1 cellular context compared by ENCODE assay signal in the genomic region with DNA sequence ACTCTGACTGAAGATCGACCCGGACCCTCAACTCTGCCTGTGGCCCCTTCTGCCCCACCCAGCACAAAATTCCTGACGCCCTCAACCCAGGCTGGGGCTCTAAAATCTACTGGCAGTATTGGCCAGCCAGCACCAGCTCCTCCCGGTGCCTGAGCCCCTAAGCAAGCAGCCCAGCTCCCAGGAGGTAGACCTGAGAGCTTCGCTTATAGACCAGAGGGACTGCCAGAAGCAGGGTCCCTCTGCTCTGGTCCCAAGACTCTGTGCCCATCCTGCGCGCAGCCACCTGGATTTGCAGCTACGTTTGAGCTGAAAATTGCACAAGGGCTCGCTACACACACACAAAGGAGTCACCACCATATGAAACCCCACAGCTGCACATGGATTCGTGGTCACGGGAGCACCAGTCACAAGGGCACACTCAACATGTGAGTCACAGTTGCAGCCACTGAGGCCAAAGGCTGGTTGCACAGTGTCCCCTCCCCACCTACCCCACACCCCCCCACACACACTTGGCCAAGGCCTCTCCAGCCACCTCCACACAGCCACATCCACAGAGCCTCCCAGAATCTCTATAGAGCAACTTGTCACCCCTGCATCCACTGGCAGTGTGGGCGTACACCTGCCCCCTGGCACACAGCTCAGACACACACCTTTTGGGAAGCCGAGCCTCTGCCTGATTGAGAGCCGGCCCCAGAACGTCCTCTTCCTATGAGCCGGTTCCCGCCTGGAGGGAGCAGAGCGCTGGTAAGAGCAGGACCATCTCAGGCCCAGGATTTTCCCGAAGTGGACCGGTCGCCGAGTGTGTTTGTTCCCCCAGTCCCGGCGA.
TF ChIP-seq lines count a peak whose summit lies in the region.

No MANE protein-coding gene starts in this region.

TF ChIP-seq in K562, 482 proteins besides CTCF, POLR2A, EP300 and RAD21:
- TF ChIP-seq STAG1 (CRISPR knock-in tag; IDR thresholded peaks at IDR 0.05; ENCODE audit: borderline replicate concordance) = peak; percentile 37; the same call in 1 of the 2 replicates
- TF ChIP-seq CAMTA2 (CRISPR knock-in tag; conservative IDR thresholded peaks at IDR 0.05) = no peak
